16 cellular contexts compared by ENCODE assay signal in the genomic region with DNA sequence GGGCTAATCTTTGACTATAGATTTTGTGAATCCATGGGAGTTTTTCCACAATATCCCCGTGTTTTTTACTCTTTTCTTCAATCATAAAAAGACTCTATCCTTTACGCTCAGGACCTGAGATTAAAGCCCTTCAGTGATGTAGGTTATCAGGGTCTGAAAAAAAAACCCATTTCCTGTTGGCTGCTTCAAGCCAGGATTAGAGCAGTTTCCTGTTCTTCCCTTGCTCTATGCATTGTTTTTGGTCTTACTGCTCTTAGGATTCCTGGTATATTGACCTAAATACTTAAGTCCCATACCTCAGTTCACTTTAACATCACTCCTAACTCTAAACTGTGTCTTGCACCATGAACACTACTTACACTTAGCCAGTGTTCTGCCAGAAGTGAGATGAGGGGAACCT.
DNase-seq lines count a peak whose midpoint lies in the region; ATAC-seq and TF ChIP-seq lines count a peak whose summit lies in the region.
"Had no signal": no experiment of that assay in that cellular context is flagged by ENCODE, and none has a peak within 500 bp of the region (broad histone marks: within the 10 kb centered on the region; RNA-seq: fewer than 3 reads in every experiment).

No MANE protein-coding gene starts in this region.

- DNase-seq in DND-41 (no peak), OCI-M1 (lab: John Stamatoyannopoulos, UW) (peak; percentile 10), endothelial cell (ENCODE audit: low spot score) (no peak), neuronal stem cell (ENCODE audit: low spot score) (no peak), activated gamma-delta T cell (lab: John Stamatoyannopoulos, UW) (no peak), Peyer's patch (no peak)
- DNase-seq: DMS 273 treated with DMSO at 0.1 percent for 48 hours, EL, Kasumi-1, NCI-H1436, NCI-H2081, NCI-H2227 treated with DMSO at 0.1 percent for 48 hours, NCI-H524, SHP77, SK-N-SH had no signal

- H3K9me3 Mint-ChIP-seq in endothelial cell (ENCODE audit: unreplicated experiment), result no peaks in the 10 kb centered on the region

- peaks cover 20% of the 10 kb centered on the region for H3K4me1 Mint-ChIP-seq in endothelial cell (ENCODE audit: unreplicated experiment)

- no peak overlapping the region for H2BK5ac ChIP-seq in neuronal stem cell (ENCODE audit: low read length)

- H2BK120ac ChIP-seq in neuronal stem cell (ENCODE audit: low read depth, low read length), result no peak overlapping the region

- no peak overlapping the region for H4K8ac ChIP-seq in neuronal stem cell (ENCODE audit: low read depth, low read length)

- H3K27me3 Mint-ChIP-seq in endothelial cell (ENCODE audit: unreplicated experiment), result peaks cover 2% of the 10 kb centered on the region

- H3K9me3 ChIP-seq in DND-41 (ENCODE audit: insufficient read depth, low read length, severe bottlenecking) (no peaks in the 10 kb centered on the region), neuronal stem cell (replicated peaks in 1 of 2; ENCODE audit: control insufficient read depth in 2 of 2, insufficient read depth in 1 of 2, low read depth in 1 of 2, low read length in 2 of 2) (no peaks in the 10 kb centered on the region), Peyer's patch (no peaks in the 10 kb centered on the region)
- H3K9me3 ChIP-seq: SK-N-SH had no signal

- no peak overlapping the region for H2BK12ac ChIP-seq in neuronal stem cell (ENCODE audit: low read length)

- 0 out of 3 replicates have a peak, but pooled peaks have one; percentile 52 for ATAC-seq in DND-41 (ENCODE audit: insufficient read depth, low read depth)
- ATAC-seq in HG03521 (IDR thresholded peaks at IDR 0.05; ENCODE audit: unreplicated experiment), result no peak

- no peak for TF ChIP-seq CTCF in DND-41 (IDR thresholded peaks at IDR 0.05; ENCODE audit: borderline replicate concordance, extremely low read depth, low read length, poor library complexity, severe bottlenecking)
- no peak for TF ChIP-seq CTCF in endothelial cell (IDR thresholded peaks at IDR 0.05; ENCODE audit: unreplicated experiment)
- no peak for TF ChIP-seq CTCF in Peyer's patch (IDR thresholded peaks at IDR 0.05)

- no peak overlapping the region for H3K27ac ChIP-seq in DND-41 (ENCODE audit: low read length)
- H3K27ac ChIP-seq in neuronal stem cell (replicated peaks; ENCODE audit: low read length), result no peak overlapping the region
- no peak overlapping the region for H3K27ac ChIP-seq in Peyer's patch

- TF ChIP-seq POLR2A in Peyer's patch (IDR thresholded peaks at IDR 0.05), result no peak

- no peak overlapping the region for H3K4ac ChIP-seq in neuronal stem cell (ENCODE audit: low read length)

- H4K91ac ChIP-seq in neuronal stem cell (ENCODE audit: low read depth, low read length, poor library complexity), result no peak overlapping the region

- WGBS in neuronal stem cell (ENCODE audit: extremely low coverage in 2 of 2, insufficient read length in 2 of 2, insufficient replicate concordance in 1 of 2), 2 donors, result no CpG with 5 or more reads among the region's 2 CpGs

- H3K4me3 ChIP-seq in DND-41 (ENCODE audit: low read depth in 1 of 2, low read length in 2 of 2) (no peak overlapping the region), neuronal stem cell (ENCODE audit: low read length in 2 of 2) (no peak overlapping the region), Peyer's patch (no peak overlapping the region)

- H2AFZ ChIP-seq in DND-41 (ENCODE audit: low read depth, low read length) (no peak overlapping the region), neuronal stem cell (ENCODE audit: low read length) (peak overlapping the region; percentile 47)

- H2AK5ac ChIP-seq in neuronal stem cell (ENCODE audit: low read depth, low read length), result no peak overlapping the region

- peak overlapping the region; percentile 97 for H3K27ac Mint-ChIP-seq in endothelial cell (ENCODE audit: unreplicated experiment)

- no peaks in the 10 kb centered on the region for H4K20me1 ChIP-seq in DND-41 (ENCODE audit: insufficient read depth, low read length)

- H3K18ac ChIP-seq in neuronal stem cell (ENCODE audit: low read length), result no peak overlapping the region

- H3K4me2 ChIP-seq in DND-41 (ENCODE audit: insufficient read depth, low read length) (no peak overlapping the region), neuronal stem cell (ENCODE audit: insufficient read depth, low read length, poor library complexity, severe bottlenecking) (no peak overlapping the region)
- H3K4me2 ChIP-seq: SK-N-SH had no signal

- no peaks in the 10 kb centered on the region for H3K36me3 Mint-ChIP-seq in endothelial cell (ENCODE audit: low read depth, unreplicated experiment)

- H3K27me3 ChIP-seq in DND-41 (ENCODE audit: insufficient read depth, low read length, poor library complexity) (no peaks in the 10 kb centered on the region), neuronal stem cell (ENCODE audit: control insufficient read depth in 3 of 3, insufficient read depth in 3 of 3, low read depth in 1 of 3, low read length in 3 of 3) (no peaks in the 10 kb centered on the region), Peyer's patch (no peaks in the 10 kb centered on the region)

- H3K4me3 Mint-ChIP-seq in endothelial cell (ENCODE audit: unreplicated experiment), result no peak overlapping the region

- H3K9ac ChIP-seq in DND-41 (ENCODE audit: low read depth, low read length), result no peak overlapping the region
- no peak overlapping the region for H3K9ac ChIP-seq in neuronal stem cell (ENCODE audit: low read depth, low read length, poor library complexity)
- H3K9ac ChIP-seq: SK-N-SH had no signal

- H3K36me3 ChIP-seq in DND-41 (ENCODE audit: insufficient read depth, low read length) (no peaks in the 10 kb centered on the region), neuronal stem cell (replicated peaks in 1 of 2; ENCODE audit: control insufficient read depth in 2 of 2, insufficient read depth in 2 of 2, low read length in 2 of 2) (no peaks in the 10 kb centered on the region), Peyer's patch (no peaks in the 10 kb centered on the region)

- no peak overlapping the region for H2BK15ac ChIP-seq in neuronal stem cell (ENCODE audit: low read length)

- no peaks in the 10 kb centered on the region for H3K79me1 ChIP-seq in neuronal stem cell (ENCODE audit: low read depth, low read length)

- no peak overlapping the region for H3K14ac ChIP-seq in neuronal stem cell (ENCODE audit: low read length)

- no peak overlapping the region for H3K23ac ChIP-seq in neuronal stem cell (ENCODE audit: low read depth, low read length, poor library complexity)

- H3K4me1 ChIP-seq in DND-41 (ENCODE audit: insufficient read depth, low read length) (no peaks in the 10 kb centered on the region), neuronal stem cell (ENCODE audit: control insufficient read depth in 2 of 2, insufficient read depth in 1 of 2, low read depth in 1 of 2, low read length in 2 of 2) (peaks cover 0 to 3% of the 10 kb centered on the region in 2 donors), Peyer's patch (no peaks in the 10 kb centered on the region)

- no peaks in the 10 kb centered on the region for H3K79me2 ChIP-seq in DND-41 (ENCODE audit: insufficient read depth, low read length)
